8 cellular contexts compared by ENCODE assay signal in genomic region chr14:89416002-89416995, GRCh38. TPM values are rescaled to one million over a fixed set of nuclear protein-coding genes. Genes with fewer than 3 reads are reported as not detected.
A peak's percentile ranks its signal among the peaks of the same experiment; 100 is the strongest.
DNase-seq lines count a peak whose midpoint lies in the region; ATAC-seq, FAIRE-seq and TF ChIP-seq lines count a peak whose summit lies in the region.

No MANE protein-coding gene starts in this region.

- H3K79me2 ChIP-seq in astrocyte (ENCODE audit: insufficient read depth, low read length): peaks cover 50% of the 10 kb centered on the region

- H3K36me3 Mint-ChIP-seq in T-helper 2 cell treated with Interferon-gamma antibody and Interleukin-4, amounts not matched to agents 5 μg/mL and 100 μg/mL, for 36 hours (ENCODE audit: low read depth): peaks cover 27% of the 10 kb centered on the region
- H3K36me3 Mint-ChIP-seq in astrocyte (ENCODE audit: low read depth, unreplicated experiment): peaks cover 14% of the 10 kb centered on the region

- peaks cover 25% of the 10 kb centered on the region for H4K20me1 ChIP-seq in astrocyte (ENCODE audit: insufficient read depth, low read length)

- ATAC-seq in HG02885 (IDR thresholded peaks at IDR 0.05; ENCODE audit: poor library complexity, unreplicated experiment): peak; percentile 82

- H3K27ac Mint-ChIP-seq in T-helper 2 cell treated with Interferon-gamma antibody and Interleukin-4, amounts not matched to agents 5 μg/mL and 100 μg/mL, for 36 hours: peak overlapping the region; percentile 92
- H3K27ac Mint-ChIP-seq in astrocyte (ENCODE audit: unreplicated experiment): peak overlapping the region; percentile 82

- H3K9ac ChIP-seq in astrocyte (ENCODE audit: low read length): peak overlapping the region; percentile 99

- H3K4me1 ChIP-seq in astrocyte (ENCODE audit: insufficient read depth, low read length): peaks cover 19% of the 10 kb centered on the region
- peaks cover 52% of the 10 kb centered on the region for H3K4me1 ChIP-seq in vagina

- H3K9me3 Mint-ChIP-seq in T-helper 2 cell treated with Interferon-gamma antibody and Interleukin-4, amounts not matched to agents 5 μg/mL and 100 μg/mL, for 36 hours: no peaks in the 10 kb centered on the region
- no peaks in the 10 kb centered on the region for H3K9me3 Mint-ChIP-seq in astrocyte (ENCODE audit: unreplicated experiment)

- no peak for TF ChIP-seq CTCF in astrocyte (IDR thresholded peaks at IDR 0.05; ENCODE audit: insufficient read depth, low read depth, low read length)
- TF ChIP-seq CTCF in vagina (IDR thresholded peaks at IDR 0.05): no peak

- peaks cover 3% of the 10 kb centered on the region for H3K36me3 ChIP-seq in astrocyte (ENCODE audit: insufficient read depth, low read length)
- peaks cover 0 to 9% of the 10 kb centered on the region in 2 donors for H3K36me3 ChIP-seq in vagina

- H3K4me3 ChIP-seq in astrocyte (ENCODE audit: insufficient read depth, low read depth, low read length): peak overlapping the region; percentile 64
- peak overlapping the region; percentile 88 to 99 for H3K4me3 ChIP-seq in vagina

- peak; percentile 34 for FAIRE-seq in astrocyte (lab: Jason Lieb, UNC)

- peak; percentile 25 for TF ChIP-seq POLR2A in GM15510 (IDR thresholded peaks at IDR 0.05; ENCODE audit: borderline replicate concordance, extremely low read depth, insufficient read length)
- peak in 1 of 2 donors; percentile 9 for TF ChIP-seq POLR2A in vagina (IDR thresholded peaks at IDR 0.05)

- intact Hi-C loops in vagina (cut with DNase I): loop anchor here (10.0 kb wide), 2 partner anchors 231 to 289 kb away; no protein-coding TSS in a partner anchor

- DNase-seq in NCI-H1694 (lab: John Stamatoyannopoulos, UW) (peak; percentile 98), astrocyte (ENCODE audit: low read depth) (peak; percentile 99), hepatic stellate cell (ENCODE audit: low spot score) (peak; percentile 99), putamen (ENCODE audit: low spot score) (peak; percentile 97), vagina (ENCODE audit: extremely low spot score in 2 of 2) (peak; percentile 98 to 100)
- peak; percentile 98 for DNase-seq in T-helper 2 cell treated with Interferon-gamma antibody and Interleukin-4, amounts not matched to agents 5 μg/mL and 100 μg/mL, for 36 hours (ENCODE audit: low spot score)

- H3K27ac ChIP-seq in astrocyte (ENCODE audit: low read depth, low read length) (peak overlapping the region; percentile 85), vagina (peak overlapping the region; percentile 98)

- H3K27me3 Mint-ChIP-seq in T-helper 2 cell treated with Interferon-gamma antibody and Interleukin-4, amounts not matched to agents 5 μg/mL and 100 μg/mL, for 36 hours (ENCODE audit: low read depth): no peaks in the 10 kb centered on the region
- H3K27me3 Mint-ChIP-seq in astrocyte (ENCODE audit: low read depth, unreplicated experiment): no peaks in the 10 kb centered on the region

- H3K4me1 Mint-ChIP-seq in T-helper 2 cell treated with Interferon-gamma antibody and Interleukin-4, amounts not matched to agents 5 μg/mL and 100 μg/mL, for 36 hours (ENCODE audit: low read depth): peaks cover 44% of the 10 kb centered on the region
- peaks cover 11% of the 10 kb centered on the region for H3K4me1 Mint-ChIP-seq in astrocyte (ENCODE audit: low read depth, unreplicated experiment)

- peak overlapping the region; percentile 93 for H3K4me2 ChIP-seq in astrocyte (ENCODE audit: low read length)

- no peak overlapping the region for H2AFZ ChIP-seq in astrocyte (ENCODE audit: low read depth, low read length)

- peak overlapping the region; percentile 95 for H3K4me3 Mint-ChIP-seq in T-helper 2 cell treated with Interferon-gamma antibody and Interleukin-4, amounts not matched to agents 5 μg/mL and 100 μg/mL, for 36 hours
- H3K4me3 Mint-ChIP-seq in astrocyte (ENCODE audit: unreplicated experiment): peak overlapping the region; percentile 90

- H3K27me3 ChIP-seq in astrocyte (ENCODE audit: insufficient read depth, low read length): no peaks in the 10 kb centered on the region
- no peaks in the 10 kb centered on the region for H3K27me3 ChIP-seq in vagina

- no peaks in the 10 kb centered on the region for H3K9me3 ChIP-seq in astrocyte (ENCODE audit: insufficient read depth, low read depth, low read length)
- H3K9me3 ChIP-seq in vagina: no peaks in the 10 kb centered on the region

RNA-seq across cellular contexts. Expression of gene FOXN3, which starts 0.7 kb away (rescaled TPM):
- total RNA-seq in astrocyte (105 and 122 TPM in 2 replicates), vagina (111 TPM)

Comparison
In these comparisons a context has a peak if more than half of its experiments do, and no peak if none do; other contexts are left out.
1. Peak in every context shown above with its lines: DNase-seq, ATAC-seq, H3K4me3 ChIP-seq and H3K27ac ChIP-seq.